ENCODE assay signal across 31 cellular contexts in genomic region chr5:61251874-61252642, GRCh38.
"Had no signal": no experiment of that assay in that cellular context is flagged by ENCODE, and none has a peak within 500 bp of the region (broad histone marks: within the 10 kb centered on the region; RNA-seq: fewer than 3 reads in every experiment).

No MANE protein-coding gene starts in this region.

- H3K4me1 Mint-ChIP-seq: activated CD4-positive, alpha-beta T cell treated with anti-CD3 and anti-CD28 coated beads, Interleukin-2, amount 10 ng/mL, durations not matched to agents 7 days and 5 days; central memory CD8-positive, alpha-beta T cell had no signal

- H3K27me3 ChIP-seq: adrenal gland, cardiac muscle cell, Peyer's patch had no signal

- H3K4me3 ChIP-seq: adrenal gland, cardiac muscle cell, Peyer's patch had no signal

- ATAC-seq: activated CD8-positive, alpha-beta T cell treated with anti-CD3 and anti-CD28 coated beads, Interleukin-2, amount 10 ng/mL, durations not matched to agents 7 days and 5 days; PC-3 had no signal

- DNase-seq: activated CD4-positive, alpha-beta T cell treated with anti-CD3 and anti-CD28 coated beads, Interleukin-2, amount 10 ng/mL, durations not matched to agents 7 days and 5 days; activated CD4-positive, alpha-beta T cell treated with anti-CD3 and anti-CD28 coated beads, Interleukin-2, amount 50 U/mL, for 48 hours; activated CD8-positive, alpha-beta T cell treated with anti-CD3 and anti-CD28 coated beads, Interleukin-2, amount 10 ng/mL, durations not matched to agents 7 days and 5 days; activated gamma-delta T cell treated with Interleukin-2 at 50 U/mL for 16 hours; activated naive CD4-positive, alpha-beta T cell treated with anti-CD3 and anti-CD28 coated beads for 36 hours; activated T-cell treated with anti-CD3 and anti-CD28 coated beads, Interleukin-2, amount 50 U/mL, for 24 hours; adrenal gland; anterior cingulate cortex; Kasumi-1; KG1; MM.1S; MV-4-11; NCI-H1092; NCI-H1436 treated with DMSO at 0.1 percent for 48 hours; NCI-H1694 treated with DMSO at 0.1 percent for 48 hours; NCI-H2029; NCI-H345; NCI-H510A; NCI-H526; NCI-H748 treated with DMSO at 0.1 percent for 48 hours; NK-92 treated with Interleukin-12 subunit alpha and Interleukin-12 subunit beta, amount 100 ng/mL, for 24 hours; PC-3; Peyer's patch; RPMI8226; SHP77 treated with DMSO at 0.1 percent for 48 hours had no signal

- H3K36me3 ChIP-seq: adrenal gland, cardiac muscle cell, Peyer's patch had no signal

- H3K9me3 ChIP-seq: adrenal gland, Peyer's patch had no signal

- H3K4me3 Mint-ChIP-seq: activated CD4-positive, alpha-beta T cell treated with anti-CD3 and anti-CD28 coated beads, Interleukin-2, amount 10 ng/mL, durations not matched to agents 7 days and 5 days; activated CD8-positive, alpha-beta T cell treated with anti-CD3 and anti-CD28 coated beads, Interleukin-2, amount 10 ng/mL, durations not matched to agents 7 days and 5 days; activated naive CD4-positive, alpha-beta T cell treated with anti-CD3 and anti-CD28 coated beads for 36 hours; activated T-cell treated with anti-CD3 and anti-CD28 coated beads, Interleukin-2, amount 50 U/mL, for 24 hours; central memory CD8-positive, alpha-beta T cell; T-helper 1 cell treated with Interleukin-12 subunit alpha and Interleukin-12 subunit beta and Interleukin-4 antibody, amounts not matched to agents 30 μg/mL and 1 μg/mL, for 36 hours; T-helper 2 cell treated with Interferon-gamma antibody and Interleukin-4, amounts not matched to agents 5 μg/mL and 100 μg/mL, for 36 hours had no signal

- H3K27ac ChIP-seq: adrenal gland, cardiac muscle cell, Peyer's patch had no signal

- H3K27ac Mint-ChIP-seq: activated CD4-positive, alpha-beta T cell treated with anti-CD3 and anti-CD28 coated beads, Interleukin-2, amount 10 ng/mL, durations not matched to agents 7 days and 5 days; activated CD8-positive, alpha-beta T cell treated with anti-CD3 and anti-CD28 coated beads, Interleukin-2, amount 10 ng/mL, durations not matched to agents 7 days and 5 days; activated naive CD4-positive, alpha-beta T cell treated with anti-CD3 and anti-CD28 coated beads for 36 hours; activated naive CD4-positive, alpha-beta T cell treated with anti-CD3 and anti-CD28 coated beads, Interleukin-2, amount 50 U/mL, for 72 hours; activated T-cell treated with anti-CD3 and anti-CD28 coated beads, Interleukin-2, amount 50 U/mL, for 24 hours; activated T-helper 2 cell treated with anti-CD3 and anti-CD28 coated beads, Interferon-gamma antibody, Interleukin-2, Interleukin-4, amounts not matched to agents 10 μg/mL and 5 μg/mL and 100 μg/mL, durations not matched to agents 14 hours and 24 hours and 36 hours; T-helper 1 cell treated with Interleukin-12 subunit alpha and Interleukin-12 subunit beta and Interleukin-4 antibody, amounts not matched to agents 30 μg/mL and 1 μg/mL, for 36 hours; T-helper 2 cell treated with Interferon-gamma antibody and Interleukin-4, amounts not matched to agents 5 μg/mL and 100 μg/mL, for 36 hours had no signal

- H3K36me3 Mint-ChIP-seq: activated naive CD4-positive, alpha-beta T cell treated with anti-CD3 and anti-CD28 coated beads, Interleukin-2, amount 50 U/mL, for 72 hours had no signal

- H3K9me3 Mint-ChIP-seq: activated CD4-positive, alpha-beta T cell treated with anti-CD3 and anti-CD28 coated beads, Interleukin-2, amount 10 ng/mL, durations not matched to agents 7 days and 5 days; activated T-helper 2 cell treated with anti-CD3 and anti-CD28 coated beads, Interferon-gamma antibody, Interleukin-2, Interleukin-4, amounts not matched to agents 10 μg/mL and 5 μg/mL and 100 μg/mL, durations not matched to agents 14 hours and 24 hours and 36 hours; central memory CD8-positive, alpha-beta T cell; T-helper 1 cell treated with Interleukin-12 subunit alpha and Interleukin-12 subunit beta and Interleukin-4 antibody, amounts not matched to agents 30 μg/mL and 1 μg/mL, for 36 hours; T-helper 2 cell treated with Interferon-gamma antibody and Interleukin-4, amounts not matched to agents 5 μg/mL and 100 μg/mL, for 36 hours had no signal
